8 cellular contexts compared by ENCODE assay signal in the genomic region with DNA sequence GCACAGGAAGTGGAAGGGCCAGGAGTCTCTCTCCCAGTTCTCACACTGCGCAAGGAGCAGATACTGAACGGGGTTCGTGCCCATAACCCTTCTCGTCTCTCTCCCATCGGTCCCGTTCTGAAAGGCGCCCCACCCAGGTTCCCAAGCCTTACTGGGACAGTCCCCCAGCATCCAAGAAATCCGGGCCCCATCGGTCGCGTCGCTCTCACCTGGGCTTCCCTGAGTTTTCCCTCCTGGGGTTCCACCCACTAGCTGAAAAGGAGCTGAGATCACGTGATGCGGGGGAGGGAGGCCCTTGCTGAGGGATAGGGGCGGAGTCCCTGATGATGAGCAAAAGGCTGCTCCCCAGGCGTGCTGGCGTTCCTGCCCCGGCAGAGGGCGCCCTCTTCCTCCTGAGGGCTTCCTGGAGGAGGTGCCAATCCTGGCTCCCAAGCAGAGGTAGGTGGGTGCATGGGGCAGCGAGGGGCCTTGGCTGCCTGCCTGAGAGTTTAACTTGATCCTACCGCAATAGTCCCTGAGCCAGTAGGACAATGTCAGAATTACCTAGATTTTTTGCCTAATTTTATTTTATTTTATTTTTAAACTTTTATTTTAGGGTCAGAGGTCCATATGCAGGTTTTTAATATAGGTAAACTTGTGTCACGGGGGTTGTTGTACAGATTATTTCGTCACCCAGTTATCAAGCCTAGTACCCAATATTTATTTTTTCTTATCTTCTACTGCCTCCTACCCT. TPM values are rescaled to one million over a fixed set of nuclear protein-coding genes. Genes with fewer than 3 reads are reported as not detected.
DNase-seq lines count a peak whose midpoint lies in the region; ATAC-seq, FAIRE-seq and TF ChIP-seq lines count a peak whose summit lies in the region.

A gene (minus strand): TSS at position 271 of the 733 bp plus-strand sequence. CDS start 689 bp downstream, outside the sequence.

- H3K23ac ChIP-seq in H1 (ENCODE audit: insufficient read length) = no peak within 1 kb of the TSS

- peak; percentile 62 for FAIRE-seq in H1 (lab: Jason Lieb, UNC)

- H2BK20ac ChIP-seq in H1 (ENCODE audit: low read length) = 0 out of 2 replicates have a peak within 1 kb of the TSS, but pooled peaks have one; percentile 48

- 0 out of 2 replicates have a peak within 1 kb of the TSS, but pooled peaks have one; percentile 45 for H2AFZ ChIP-seq in H1 (ENCODE audit: low read length)

- no peaks in the 10 kb centered on the region for H3K27me3 Mint-ChIP-seq in activated CD8-positive, alpha-beta T cell treated with anti-CD3 and anti-CD28 coated beads, Interleukin-2, amount 10 ng/mL, durations not matched to agents 7 days and 5 days (ENCODE audit: low read depth)

- peak within 1 kb of the TSS; percentile 86 for H4K8ac ChIP-seq in H1 (ENCODE audit: extremely low read depth, insufficient read depth, low read length)

- H3K9me3 Mint-ChIP-seq in activated CD8-positive, alpha-beta T cell treated with anti-CD3 and anti-CD28 coated beads, Interleukin-2, amount 10 ng/mL, durations not matched to agents 7 days and 5 days (ENCODE audit: insufficient read depth) = no peaks in the 10 kb centered on the region

- peak within 1 kb of the TSS; percentile 31 to 60 (median 42); a peak in 7 of 8 replicates for H3K4me3 ChIP-seq in H1 (ENCODE audit: extremely low read depth in 1 of 4, insufficient read depth in 2 of 4, low read depth in 3 of 4, low read length in 4 of 4)

- no peak within 1 kb of the TSS for H2BK12ac ChIP-seq in H1 (ENCODE audit: low read depth, low read length)

- H3K27me3 ChIP-seq in H1 (replicated peaks in 1 of 4; ENCODE audit: control insufficient read depth in 3 of 4, extremely low read depth in 1 of 4, insufficient read depth in 3 of 4, low read length in 3 of 4) = no peaks in the 10 kb centered on the region; a peak in 1 of 7 replicates

- TF ChIP-seq RAD21 in H1 (IDR thresholded peaks at IDR 0.05 in 1 of 2, conservative IDR thresholded peaks at IDR 0.05 in 1 of 2; ENCODE audit: low read depth in 2 of 2, low read length in 2 of 2) = peak; percentile 87 to 93

- CTCF ChIA-PET in activated CD8-positive, alpha-beta T cell treated with anti-CD3 and anti-CD28 coated beads, Interleukin-2, amount 10 ng/mL, durations not matched to agents 7 days and 5 days (lab: Charles Lee) = interaction anchor here (0.6 to 5.8 kb wide), 20 partner anchors 10 to 313 kb away, joined by 3 to 57 read pairs (median 4); no protein-coding TSS in a partner anchor
- CTCF ChIA-PET in H1 (lab: Charles Lee; ENCODE audit: partially characterized antibody) = interaction anchor here (0.5 to 4.7 kb wide), 30 partner anchors 10 to 293 kb away, joined by 3 to 26 read pairs (median 4); a partner anchor contains a TSS

- peaks cover 0 to 2% (median 0%) of the 10 kb centered on the region in 4 experiments; a peak in 1 of 7 replicates for H3K4me1 ChIP-seq in H1 (replicated peaks in 1 of 4; ENCODE audit: control insufficient read depth in 3 of 4, insufficient read depth in 4 of 4, low read length in 3 of 4)

- H3K9ac ChIP-seq in H1 (replicated peaks in 1 of 4; ENCODE audit: extremely low read depth in 1 of 4, low read depth in 3 of 4, low read length in 3 of 4) = peak within 1 kb of the TSS in 1 of 4 experiments; percentile 9; a peak in 2 of 7 replicates

- H3K4ac ChIP-seq in H1 (replicated peaks; ENCODE audit: insufficient read length, low read depth, low read length) = no peak within 1 kb of the TSS

- H4K5ac ChIP-seq in H1 (ENCODE audit: insufficient read length, low read depth, low read length) = peak within 1 kb of the TSS; percentile 8

- H3K27ac ChIP-seq in H1 (ENCODE audit: low read depth, low read length) = no peak within 1 kb of the TSS

- no peak within 1 kb of the TSS for H3K56ac ChIP-seq in H1 (replicated peaks; ENCODE audit: insufficient read length, low read depth, low read length)

- WGBS in H1 (ENCODE audit: extremely low coverage in 1 of 2, insufficient coverage in 1 of 2, insufficient read length in 1 of 2, insufficient replicate concordance in 2 of 2, low coverage in 1 of 2, low lambda C conversion rate in 2 of 2, missing lambda C conversion rate in 1 of 2), 2 experiments = 19% methylated on average over 23 of the region's 23 CpGs; no CpG with 5 or more reads in 1 of the 2 experiments

- H3K36me3 ChIP-seq in H1 (ENCODE audit: control insufficient read depth in 2 of 4, insufficient read depth in 4 of 4, low read length in 3 of 4) = no peaks in the 10 kb centered on the region

- no peak within 1 kb of the TSS for H4K91ac ChIP-seq in H1 (replicated peaks; ENCODE audit: insufficient read length, low read length)

- no peaks in the 10 kb centered on the region for H4K20me1 ChIP-seq in H1 (replicated peaks in 1 of 2; ENCODE audit: control insufficient read depth in 1 of 2, insufficient read depth in 2 of 2, low read length in 2 of 2)

- TF ChIP-seq CTCF in GM13977 (IDR thresholded peaks at IDR 0.05; ENCODE audit: extremely low read depth, insufficient read depth, missing control alignments) (peak; percentile 89), H1 (IDR thresholded peaks at IDR 0.05; ENCODE audit: control extremely low read depth in 1 of 3, insufficient read depth in 1 of 3, low read depth in 1 of 3, low read length in 3 of 3) (peak; percentile 90 to 99 (median 99))

- in situ Hi-C loops in GM13977 (cut with MboI; ENCODE audit: low pct_unique_long_range_greater_than_20kb, low sequenced_read_pairs, unreplicated experiment) = no loop called here

- H3K79me1 ChIP-seq in H1 (ENCODE audit: low read depth, low read length) = no peaks in the 10 kb centered on the region

- DNase-seq in 8988T (peak; percentile 65), GM13977 (ENCODE audit: low spot score) (peak; percentile 79), NCI-H82 treated with DMSO at 0.1 percent for 48 hours (lab: John Stamatoyannopoulos, UW; ENCODE audit: unreplicated experiment) (peak; percentile 37), H1 (ENCODE audit: low read depth in 1 of 2, low spot score in 2 of 2) (peak; percentile 92 to 100), mesenteric fat pad (ENCODE audit: low spot score) (peak; percentile 91), DMS79 treated with DMSO at 0.1 percent for 48 hours (lab: John Stamatoyannopoulos, UW) (no peak)
- peak; percentile 89 for DNase-seq in activated CD8-positive, alpha-beta T cell treated with anti-CD3 and anti-CD28 coated beads, Interleukin-2, amount 10 ng/mL, durations not matched to agents 7 days and 5 days
- DNase-seq in stimulated activated CD8-positive, alpha-beta memory T cell treated with anti-CD3 and anti-CD28 coated beads, Interleukin-4, amount 100 ng/mL, for 4 hours (ENCODE audit: low read depth in 2 of 2, low spot score in 1 of 2) = peak; percentile 68 to 70

- no peak within 1 kb of the TSS for H3K4me3 Mint-ChIP-seq in activated CD8-positive, alpha-beta T cell treated with anti-CD3 and anti-CD28 coated beads, Interleukin-2, amount 10 ng/mL, durations not matched to agents 7 days and 5 days

- H3K27ac Mint-ChIP-seq in activated CD8-positive, alpha-beta T cell treated with anti-CD3 and anti-CD28 coated beads, Interleukin-2, amount 10 ng/mL, durations not matched to agents 7 days and 5 days = peak within 1 kb of the TSS; percentile 57

- H3K9me3 ChIP-seq in H1 (ENCODE audit: insufficient read depth in 2 of 2, low read depth in 1 of 2, low read length in 1 of 2) = no peaks in the 10 kb centered on the region

- H3K36me3 Mint-ChIP-seq in activated CD8-positive, alpha-beta T cell treated with anti-CD3 and anti-CD28 coated beads, Interleukin-2, amount 10 ng/mL, durations not matched to agents 7 days and 5 days (ENCODE audit: low read depth) = no peaks in the 10 kb centered on the region

- ATAC-seq in activated CD8-positive, alpha-beta T cell treated with anti-CD3 and anti-CD28 coated beads, Interleukin-2, amount 10 ng/mL, durations not matched to agents 7 days and 5 days = peak; percentile 90

- no peak for TF ChIP-seq EP300 in H1 (IDR thresholded peaks at IDR 0.05; ENCODE audit: borderline replicate concordance in 1 of 2, low read depth in 2 of 2, low read length in 2 of 2)

- H2AK5ac ChIP-seq in H1 (ENCODE audit: low read depth, low read length) = no peak within 1 kb of the TSS

- no peak within 1 kb of the TSS; the same call in 1 of the 2 replicates for H2BK5ac ChIP-seq in H1 (ENCODE audit: low read depth, low read length)

- peak within 1 kb of the TSS; percentile 29 to 68; a peak in 3 of 4 replicates for H3K4me2 ChIP-seq in H1 (ENCODE audit: insufficient read depth in 1 of 2, low read depth in 2 of 2, low read length in 2 of 2)

- H3K4me1 Mint-ChIP-seq in activated CD8-positive, alpha-beta T cell treated with anti-CD3 and anti-CD28 coated beads, Interleukin-2, amount 10 ng/mL, durations not matched to agents 7 days and 5 days (ENCODE audit: low read depth) = peaks cover 12% of the 10 kb centered on the region

- no peaks in the 10 kb centered on the region for H3K79me2 ChIP-seq in H1 (ENCODE audit: control insufficient read depth in 1 of 2, insufficient read depth in 2 of 2, low read length in 2 of 2)

- no peak within 1 kb of the TSS for H3K14ac ChIP-seq in H1 (ENCODE audit: insufficient read length)

- no peaks in the 10 kb centered on the region; the same call in 1 of the 2 replicates for H3K23me2 ChIP-seq in H1 (ENCODE audit: low read depth, low read length)

- TF ChIP-seq POLR2A in H1 (IDR thresholded peaks at IDR 0.05; ENCODE audit: control extremely low read depth in 1 of 2, low read depth in 2 of 2, low read length in 2 of 2) = peak in 1 of 2 experiments; percentile 60; a peak in 2 of 3 replicates

- H3K18ac ChIP-seq in H1 (ENCODE audit: extremely low read depth, low read length) = peak within 1 kb of the TSS; percentile 75; the same call in 1 of the 2 replicates

- H2BK15ac ChIP-seq in H1 (ENCODE audit: low read length) = peak within 1 kb of the TSS; percentile 19; the same call in 1 of the 2 replicates

- no peak within 1 kb of the TSS for H2BK120ac ChIP-seq in H1 (replicated peaks; ENCODE audit: low read depth, low read length)

- POLR2A ChIA-PET in activated CD8-positive, alpha-beta T cell treated with anti-CD3 and anti-CD28 coated beads, Interleukin-2, amount 10 ng/mL, durations not matched to agents 7 days and 5 days (lab: Charles Lee) = interaction anchor here (0.7 to 1.5 kb wide), 3 partner anchors 11 to 124 kb away, joined by 3 to 5 read pairs (median 3); no protein-coding TSS in a partner anchor
- POLR2A ChIA-PET in H1 (lab: Charles Lee; ENCODE audit: partially characterized antibody) = interaction anchor here (1.0 to 1.3 kb wide), 5 partner anchors 13 to 198 kb away, joined by 3 to 4 read pairs (median 3); a partner anchor contains a TSS

RNA-seq across cellular contexts. Expression of the gene that starts here (rescaled TPM):
- not detected for total RNA-seq in activated CD8-positive, alpha-beta T cell treated with anti-CD3 and anti-CD28 coated beads, Interleukin-2, amount 10 ng/mL, durations not matched to agents 7 days and 5 days
- total RNA-seq in H1 (2021; fragmentation: NEBNext Ultra II Directional; extraction: Animal tissue kit (Norgen Biotek cat#: 25700)) = 1.8 and 2.0 TPM in 2 replicates
- polyA plus RNA-seq in H1 (2011; rRNA removed) = 2.9 and 4.2 TPM in 2 replicates
- polyA plus RNA-seq in H1 (2011; cell fraction: cytosol; rRNA removed) = 4.7 TPM
- 13.1 TPM for polyA plus RNA-seq in H1 (2011; cell fraction: nucleus; rRNA removed)
- polyA plus RNA-seq in H1 (2012, experiment 1 of 2) = 1.9 to 2.6 TPM (median 2.1 TPM) in 4 replicates
- polyA plus RNA-seq in H1 (2012, experiment 2 of 2) = 0.84 TPM
- 1.4 TPM for polyA plus RNA-seq in H1 (2013, experiment 1 of 2)
- 1.0 TPM for polyA plus RNA-seq in H1 (2013, experiment 2 of 2)
- polyA minus RNA-seq in H1 (2011; rRNA and poly(A)+ RNA removed) = 2.2 and 3.0 TPM in 2 replicates
- polyA minus RNA-seq in H1 (2011; cell fraction: cytosol; rRNA and poly(A)+ RNA removed) = 1.2 TPM
- 5.6 TPM for polyA minus RNA-seq in H1 (2011; cell fraction: nucleus; rRNA and poly(A)+ RNA removed)
- 9.5 TPM for total RNA-seq in mesenteric fat pad

Comparison
In these comparisons a context has a peak if more than half of its experiments do, and no peak if none do; other contexts are left out.
1. Peak in DNase-seq and ATAC-seq in activated CD8-positive, alpha-beta T cell treated with anti-CD3 and anti-CD28 coated beads, Interleukin-2, amount 10 ng/mL, durations not matched to agents 7 days and 5 days; RNA of the gene not detected or under 1 TPM.